ENCODE assay signal across 25 cellular contexts in the genomic region with DNA sequence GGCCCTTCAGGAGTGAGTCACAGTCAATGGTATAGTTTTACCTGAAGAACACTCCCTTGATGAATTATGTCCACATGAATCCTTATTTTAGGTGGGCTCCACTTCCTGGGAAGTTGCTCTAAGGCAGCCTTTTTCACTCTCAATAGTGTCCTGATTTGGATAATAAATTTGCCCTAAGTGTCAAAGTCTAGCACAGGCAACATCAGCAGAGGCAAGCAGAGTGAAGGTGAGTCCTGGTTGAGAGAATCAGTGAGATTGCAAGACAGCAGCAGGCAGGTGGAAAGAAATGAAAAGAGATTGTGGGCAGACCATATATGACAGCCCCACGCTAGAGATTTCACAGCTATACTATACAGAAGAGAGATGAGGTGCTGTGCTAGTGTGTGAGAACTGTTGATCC.
DNase-seq lines count a peak whose midpoint lies in the region; ATAC-seq, FAIRE-seq and TF ChIP-seq lines count a peak whose summit lies in the region.
"Had no signal": no experiment of that assay in that cellular context is flagged by ENCODE, and none has a peak within 500 bp of the region (broad histone marks: within the 10 kb centered on the region; RNA-seq: fewer than 3 reads in every experiment).

No MANE protein-coding gene starts in this region.

- H3K27ac ChIP-seq in right lobe of liver, result no peak overlapping the region
- no peak overlapping the region for H3K27ac ChIP-seq in HepG2 (ENCODE audit: extremely low read length, insufficient read depth, low read length)
- H3K27ac ChIP-seq in hepatocyte, result peak overlapping the region; percentile 20
- H3K27ac ChIP-seq: 22Rv1; A549; BLaER1 treated with 17β-estradiol and CSF1 and Interleukin-3, amounts not matched to agents 10 nM and 100 nM; C4-2B had no signal

- H3K4me2 ChIP-seq in HepG2 (ENCODE audit: low read depth, low read length) (no peak overlapping the region), hepatocyte (no peak overlapping the region)
- H3K4me2 ChIP-seq: A549; BLaER1 treated with 17β-estradiol and CSF1 and Interleukin-3, amounts not matched to agents 10 nM and 100 nM had no signal

- POLR2A ChIA-PET in HepG2 (lab: Yijun Ruan, JAX), result no interaction called here

- no peaks in the 10 kb centered on the region for H3K79me2 ChIP-seq in HepG2 (ENCODE audit: insufficient read depth, low read length)
- no peaks in the 10 kb centered on the region for H3K79me2 ChIP-seq in hepatocyte

- no peak overlapping the region for H2AFZ ChIP-seq in HepG2 (ENCODE audit: low read length)
- no peak overlapping the region for H2AFZ ChIP-seq in hepatocyte

- no peak for TF ChIP-seq POLR2A in right lobe of liver (IDR thresholded peaks at IDR 0.05)
- TF ChIP-seq POLR2A in HepG2 (IDR thresholded peaks at IDR 0.05; ENCODE audit: insufficient read depth in 1 of 2, low read depth in 2 of 2, low read length in 2 of 2), result no peak

- TF ChIP-seq EP300 in HepG2 (IDR thresholded peaks at IDR 0.05; ENCODE audit: low read depth in 2 of 2, low read length in 2 of 2) (no peak), HepG2 (CRISPR knock-in tag; IDR thresholded peaks at IDR 0.05; ENCODE audit: borderline replicate concordance) (no peak)

- in situ Hi-C loops in HepG2 (cut with HindIII; ENCODE audit: extremely low pct_ligation_motif_present, low pct_unique_long_range_greater_than_20kb), result no loop called here

- H3K4me3 ChIP-seq in right lobe of liver (no peak overlapping the region), HepG2 (replicated peaks in 1 of 3; ENCODE audit: insufficient read depth in 1 of 3, low read depth in 2 of 3, low read length in 3 of 3) (no peak overlapping the region), hepatocyte (no peak overlapping the region)
- H3K4me3 ChIP-seq: A549; BLaER1 treated with 17β-estradiol and CSF1 and Interleukin-3, amounts not matched to agents 10 nM and 100 nM; GM12878 had no signal

- CTCF ChIA-PET in HepG2 (lab: Yijun Ruan, JAX; ENCODE audit: low intra/inter-chr PET ratio, low total read pairs), result no interaction called here

- FAIRE-seq in HepG2 (lab: Jason Lieb, UNC), result no peak
- FAIRE-seq: A549, GM12878, GM12892, GM18507 had no signal

- TF ChIP-seq RAD21 in HepG2 (CRISPR knock-in tag; IDR thresholded peaks at IDR 0.05), result no peak

- ATAC-seq in right lobe of liver (peak; percentile 23 to 51 (median 44)), HepG2 (no peak), left lobe of liver (peak; percentile 61)
- ATAC-seq: A549, GM12878 had no signal

- H3K9me2 ChIP-seq in hepatocyte (replicated peaks; ENCODE audit: insufficient read depth), result no peaks in the 10 kb centered on the region

- DNase-seq in right lobe of liver (no peak), HepG2 (ENCODE audit: low spot score) (no peak), hepatocyte (ENCODE audit: low spot score) (no peak), left lobe of liver (ENCODE audit: low spot score) (no peak), CD1c-positive myeloid dendritic cell (ENCODE audit: extremely low spot score) (no peak)
- DNase-seq in activated CD4-positive, alpha-beta T cell treated with anti-CD3 and anti-CD28 coated beads for 4 hours, result no peak
- DNase-seq: AML-193; CD4-positive, alpha-beta memory T cell; CD4-positive, CD25-positive, alpha-beta regulatory T cell; CD8-positive, alpha-beta memory T cell; COR-L47; DMS 273 treated with DMSO at 0.1 percent for 48 hours; DMS153; DMS53; DMS79; DND-41; EL; GDM1 had no signal

- BruUV-seq in HepG2 (replicated peaks; lab: Mats Ljungman, UMichigan), result no TSS peak

- no peak overlapping the region for H3K9ac ChIP-seq in HepG2 (ENCODE audit: insufficient read depth, low read depth, low read length)
- H3K9ac ChIP-seq: BLaER1 treated with 17β-estradiol and CSF1 and Interleukin-3, amounts not matched to agents 10 nM and 100 nM had no signal

- intact Hi-C loops in right lobe of liver (cut with DNase I), result no loop called here
- intact Hi-C loops in HepG2 (cut with micrococcal nuclease; ENCODE audit: unreplicated experiment), result no loop called here

- no peaks in the 10 kb centered on the region for H3K27me3 ChIP-seq in right lobe of liver
- no peaks in the 10 kb centered on the region; a peak in 1 of 5 replicates for H3K27me3 ChIP-seq in HepG2 (ENCODE audit: control insufficient read depth in 1 of 2, insufficient read depth in 2 of 2, low read length in 2 of 2)
- no peaks in the 10 kb centered on the region for H3K27me3 ChIP-seq in hepatocyte
- H3K27me3 ChIP-seq: BLaER1 treated with 17β-estradiol and CSF1 and Interleukin-3, amounts not matched to agents 10 nM and 100 nM had no signal

- H3K36me3 ChIP-seq in right lobe of liver (no peaks in the 10 kb centered on the region), HepG2 (replicated peaks in 1 of 2; ENCODE audit: control insufficient read depth in 1 of 2, insufficient read depth in 2 of 2, low read length in 2 of 2) (no peaks in the 10 kb centered on the region), hepatocyte (replicated peaks; ENCODE audit: insufficient read depth, low read depth) (no peaks in the 10 kb centered on the region)
- H3K36me3 ChIP-seq: BLaER1 treated with 17β-estradiol and CSF1 and Interleukin-3, amounts not matched to agents 10 nM and 100 nM had no signal

- H3K4me1 ChIP-seq in right lobe of liver (peaks cover 0 to 24% (median 4%) of the 10 kb centered on the region in 4 donors), HepG2 (ENCODE audit: insufficient read depth, low read length) (no peaks in the 10 kb centered on the region), hepatocyte (ENCODE audit: insufficient read depth) (no peaks in the 10 kb centered on the region)
- H3K4me1 ChIP-seq: A549; BLaER1 treated with 17β-estradiol and CSF1 and Interleukin-3, amounts not matched to agents 10 nM and 100 nM had no signal

- TF ChIP-seq CTCF in right lobe of liver (IDR thresholded peaks at IDR 0.05) (no peak), HepG2 (CRISPR knock-in tag; IDR thresholded peaks at IDR 0.05) (no peak), hepatocyte (IDR thresholded peaks at IDR 0.05; ENCODE audit: poor library complexity) (no peak)

- no peaks in the 10 kb centered on the region for H4K20me1 ChIP-seq in HepG2 (ENCODE audit: insufficient read depth, low read length)
- H4K20me1 ChIP-seq in hepatocyte (ENCODE audit: insufficient read depth, poor library complexity, severe bottlenecking), result no peaks in the 10 kb centered on the region
- H4K20me1 ChIP-seq: BLaER1 treated with 17β-estradiol and CSF1 and Interleukin-3, amounts not matched to agents 10 nM and 100 nM had no signal

- WGBS in right lobe of liver (ENCODE audit: insufficient coverage, low coverage, low lambda C conversion rate, missing lambda C conversion rate), result 100% methylated on average over 1 of the region's 1 CpG
- 0% methylated on average over 1 of the region's 1 CpG for WGBS in HepG2 (ENCODE audit: low lambda C conversion rate)
- WGBS in hepatocyte (ENCODE audit: low lambda C conversion rate, missing lambda C conversion rate), result 89% methylated on average over 1 of the region's 1 CpG

- H3K9me3 ChIP-seq in right lobe of liver, result no peaks in the 10 kb centered on the region
- no peaks in the 10 kb centered on the region for H3K9me3 ChIP-seq in HepG2 (ENCODE audit: low read length)
- no peaks in the 10 kb centered on the region for H3K9me3 ChIP-seq in hepatocyte (ENCODE audit: low read depth)
- H3K9me3 ChIP-seq: A549; BLaER1 treated with 17β-estradiol and CSF1 and Interleukin-3, amounts not matched to agents 10 nM and 100 nM had no signal

TF ChIP-seq in HepG2, 621 proteins besides CTCF, POLR2A, EP300 and RAD21:
- TF ChIP-seq, protein P1, sequence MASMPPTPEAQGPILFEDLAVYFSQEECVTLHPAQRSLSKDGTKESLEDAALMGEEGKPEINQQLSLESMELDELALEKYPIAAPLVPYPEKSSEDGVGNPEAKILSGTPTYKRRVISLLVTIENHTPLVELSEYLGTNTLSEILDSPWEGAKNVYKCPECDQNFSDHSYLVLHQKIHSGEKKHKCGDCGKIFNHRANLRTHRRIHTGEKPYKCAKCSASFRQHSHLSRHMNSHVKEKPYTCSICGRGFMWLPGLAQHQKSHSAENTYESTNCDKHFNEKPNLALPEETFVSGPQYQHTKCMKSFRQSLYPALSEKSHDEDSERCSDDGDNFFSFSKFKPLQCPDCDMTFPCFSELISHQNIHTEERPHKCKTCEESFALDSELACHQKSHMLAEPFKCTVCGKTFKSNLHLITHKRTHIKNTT (CRISPR knock-in tag; IDR thresholded peaks at IDR 0.05), result no peak
- TF ChIP-seq CEBPB (IDR thresholded peaks at IDR 0.05; ENCODE audit: borderline replicate concordance, low read depth, low read length) (no peak), ZNF224 (CRISPR knock-in tag; IDR thresholded peaks at IDR 0.05) (no peak), ZBTB7A (CRISPR knock-in tag; IDR thresholded peaks at IDR 0.05) (no peak), TSC22D2 (CRISPR knock-in tag; IDR thresholded peaks at IDR 0.05; ENCODE audit: borderline replicate concordance) (no peak), REL (CRISPR knock-in tag; conservative IDR thresholded peaks at IDR 0.05) (no peak), SMARCE1 (IDR thresholded peaks at IDR 0.05; ENCODE audit: borderline replicate concordance) (no peak)
- TF ChIP-seq, protein P2, sequence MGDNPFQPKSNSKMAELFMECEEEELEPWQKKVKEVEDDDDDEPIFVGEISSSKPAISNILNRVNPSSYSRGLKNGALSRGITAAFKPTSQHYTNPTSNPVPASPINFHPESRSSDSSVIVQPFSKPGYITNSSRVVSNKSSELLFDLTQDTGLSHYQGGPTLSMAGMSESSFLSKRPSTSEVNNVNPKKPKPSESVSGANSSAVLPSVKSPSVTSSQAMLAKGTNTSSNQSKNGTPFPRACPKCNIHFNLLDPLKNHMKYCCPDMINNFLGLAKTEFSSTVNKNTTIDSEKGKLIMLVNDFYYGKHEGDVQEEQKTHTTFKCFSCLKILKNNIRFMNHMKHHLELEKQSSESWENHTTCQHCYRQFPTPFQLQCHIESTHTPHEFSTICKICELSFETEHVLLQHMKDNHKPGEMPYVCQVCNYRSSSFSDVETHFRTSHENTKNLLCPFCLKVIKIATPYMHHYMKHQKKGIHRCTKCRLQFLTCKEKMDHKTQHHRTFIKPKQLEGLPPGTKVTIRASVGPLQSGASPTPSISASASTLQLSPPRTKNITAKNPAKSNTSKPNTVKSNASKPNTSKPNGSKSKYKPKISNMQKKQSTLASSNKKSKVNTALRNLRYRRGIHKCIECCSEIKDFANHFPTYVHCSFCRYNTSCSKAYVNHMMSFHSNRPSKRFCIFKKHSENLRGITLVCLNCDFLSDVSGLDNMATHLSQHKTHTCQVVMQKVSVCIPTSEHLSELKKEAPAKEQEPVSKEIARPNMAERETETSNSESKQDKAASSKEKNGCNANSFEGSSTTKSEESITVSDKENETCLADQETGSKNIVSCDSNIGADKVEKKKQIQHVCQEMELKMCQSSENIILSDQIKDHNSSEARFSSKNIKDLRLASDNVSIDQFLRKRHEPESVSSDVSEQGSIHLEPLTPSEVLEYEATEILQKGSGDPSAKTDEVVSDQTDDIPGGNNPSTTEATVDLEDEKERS (CRISPR knock-in tag; IDR thresholded peaks at IDR 0.05), result no peak
- TF ChIP-seq, protein P3, sequence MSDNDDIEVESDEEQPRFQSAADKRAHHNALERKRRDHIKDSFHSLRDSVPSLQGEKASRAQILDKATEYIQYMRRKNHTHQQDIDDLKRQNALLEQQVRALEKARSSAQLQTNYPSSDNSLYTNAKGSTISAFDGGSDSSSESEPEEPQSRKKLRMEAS (IDR thresholded peaks at IDR 0.05), result no peak
